ENCODE assay signal across 11 cellular contexts in the genomic region with DNA sequence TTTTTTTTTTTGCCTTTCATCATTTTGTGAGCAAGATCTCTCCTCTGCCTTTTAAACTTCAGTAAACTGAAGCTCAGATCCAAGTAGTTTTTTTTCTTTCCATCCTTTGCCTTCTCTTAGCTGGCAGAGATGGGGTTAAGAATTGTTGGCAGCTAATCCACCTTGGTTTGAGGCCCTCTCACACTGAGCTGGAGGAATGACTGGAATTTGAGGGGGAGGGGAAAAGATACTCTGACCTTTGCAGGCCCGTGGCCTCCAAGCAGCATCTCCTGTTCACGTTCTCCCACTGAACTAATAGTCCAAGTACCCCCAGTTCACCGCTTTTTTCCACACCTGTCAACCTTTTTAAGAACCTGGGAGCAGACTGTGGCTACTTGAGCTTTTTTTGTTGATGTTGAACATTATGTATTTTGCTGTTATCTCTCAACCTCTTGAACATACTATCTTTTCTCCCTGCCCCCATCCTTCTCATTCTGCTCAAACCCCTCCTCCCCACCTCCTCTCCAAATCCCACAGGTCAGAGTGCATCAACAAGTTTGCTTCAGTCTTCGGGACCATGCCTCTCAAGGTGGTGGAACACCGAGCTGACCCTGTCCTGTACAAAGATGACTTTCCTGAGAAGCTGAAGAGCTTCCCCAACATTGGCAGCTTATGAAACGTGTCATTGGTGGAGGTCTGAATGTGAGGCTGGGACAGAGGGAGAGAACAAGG.
A peak's percentile ranks its signal among the peaks of the same experiment; 100 is the strongest.
DNase-seq lines count a peak whose midpoint lies in the region; ATAC-seq and TF ChIP-seq lines count a peak whose summit lies in the region.
"Had no signal": no experiment of that assay in that cellular context is flagged by ENCODE, and none has a peak within 500 bp of the region (broad histone marks: within the 10 kb centered on the region; RNA-seq: fewer than 3 reads in every experiment).

No MANE protein-coding gene starts in this region.

- H3K9me3 Mint-ChIP-seq in naive thymus-derived CD8-positive, alpha-beta T cell: peaks cover 0 to 2% (median 0%) of the 10 kb centered on the region in 9 donors

- no peaks in the 10 kb centered on the region for H3K4me1 Mint-ChIP-seq in naive thymus-derived CD8-positive, alpha-beta T cell

- H3K9me3 ChIP-seq in cardiac muscle cell (ENCODE audit: low read depth): no peaks in the 10 kb centered on the region

- intact Hi-C loops in Right ventricle myocardium inferior (cut with DNase I): loop anchor here (10.0 kb wide), 1 partner anchor 99 kb away; no protein-coding TSS in a partner anchor

- H3K4me1 ChIP-seq in cardiac muscle cell (ENCODE audit: low read depth): peaks cover 42% of the 10 kb centered on the region

- no peaks in the 10 kb centered on the region for H3K27me3 ChIP-seq in cardiac muscle cell

- TF ChIP-seq CTCF in cardiac muscle cell (IDR thresholded peaks at IDR 0.05; ENCODE audit: low read depth, low read length): no peak
- no peak for TF ChIP-seq CTCF in astrocyte of the cerebellum (IDR thresholded peaks at IDR 0.05; ENCODE audit: low read depth, low read length, missing control alignments)

- peak overlapping the region; percentile 99 for H3K27ac ChIP-seq in cardiac muscle cell

- peaks cover 11 to 76% (median 67%) of the 10 kb centered on the region in 3 donors for H3K36me3 Mint-ChIP-seq in naive thymus-derived CD8-positive, alpha-beta T cell

- H3K4me3 Mint-ChIP-seq in naive thymus-derived CD8-positive, alpha-beta T cell: no peak overlapping the region

- DNase-seq in cardiac muscle cell (ENCODE audit: low read depth in 1 of 2, low spot score in 1 of 2) (peak; percentile 89 to 92), Right ventricle myocardium inferior (ENCODE audit: missing footprints) (no peak), astrocyte of the cerebellum (ENCODE audit: low read depth) (peak; percentile 32), iris pigment epithelial cell (ENCODE audit: low read depth) (peak; percentile 80), pons (ENCODE audit: low spot score) (no peak)
- no peak for DNase-seq in activated CD8-positive, alpha-beta memory T cell treated with anti-CD3 and anti-CD28 coated beads for 24 hours
- DNase-seq in stimulated activated CD4-positive, alpha-beta T cell treated with anti-CD3 and anti-CD28 coated beads, Interleukin-1b, Interleukin-23, amount 100 ng/mL, for 48 hours: no peak
- DNase-seq in naive thymus-derived CD8-positive, alpha-beta T cell: no peak
- DNase-seq: activated gamma-delta T cell treated with Interleukin-2 at 50 U/mL for 16 hours; NCI-H1092 treated with DMSO at 0.1 percent for 48 hours; stimulated activated CD4-positive, alpha-beta T cell treated with anti-CD3 and anti-CD28 coated beads, Interleukin-4, amount 100 ng/mL, for 4 hours had no signal

- POLR2A ChIA-PET in naive thymus-derived CD8-positive, alpha-beta T cell (lab: Charles Lee): no interaction called here

- H3K4me3 ChIP-seq in cardiac muscle cell: no peak overlapping the region
- no peak overlapping the region for H3K4me3 ChIP-seq in astrocyte of the cerebellum (ENCODE audit: low read depth, low read length)

- H3K27me3 Mint-ChIP-seq in naive thymus-derived CD8-positive, alpha-beta T cell: no peaks in the 10 kb centered on the region

- peak overlapping the region in 2 of 10 donors; percentile 16 to 34 for H3K27ac Mint-ChIP-seq in naive thymus-derived CD8-positive, alpha-beta T cell

- no peaks in the 10 kb centered on the region for H3K36me3 ChIP-seq in cardiac muscle cell

- in situ Hi-C loops in astrocyte of the cerebellum (cut with HindIII; ENCODE audit: low sequenced_read_pairs): no loop called here

- ATAC-seq in Right ventricle myocardium inferior: no peak
- ATAC-seq in naive thymus-derived CD8-positive, alpha-beta T cell: no peak

Comparison
In these comparisons a context has a peak if more than half of its experiments do, and no peak if none do; other contexts are left out.
1. DNase-seq: peak in cardiac muscle cell (2 of 2), astrocyte of the cerebellum (single experiment) and iris pigment epithelial cell (single experiment); none in Right ventricle myocardium inferior (single experiment), activated CD8-positive, alpha-beta memory T cell treated with anti-CD3 and anti-CD28 coated beads for 24 hours (single experiment), pons (single experiment), stimulated activated CD4-positive, alpha-beta T cell treated with anti-CD3 and anti-CD28 coated beads, Interleukin-1b, Interleukin-23, amount 100 ng/mL, for 48 hours (single experiment) and naive thymus-derived CD8-positive, alpha-beta T cell (0 of 10).